13 cellular contexts compared by ENCODE assay signal in genomic region chr10:17009228-17009700, GRCh38.
DNase-seq lines count a peak whose midpoint lies in the region; ATAC-seq, FAIRE-seq and TF ChIP-seq lines count a peak whose summit lies in the region.
"Had no signal": no experiment of that assay in that cellular context is flagged by ENCODE, and none has a peak within 500 bp of the region (broad histone marks: within the 10 kb centered on the region; RNA-seq: fewer than 3 reads in every experiment).

No MANE protein-coding gene starts in this region.

- H3K9me3 ChIP-seq in mesodermal cell (ENCODE audit: control insufficient read depth, low read length) (peaks cover 30% of the 10 kb centered on the region), transverse colon (no peaks in the 10 kb centered on the region)
- H3K9me3 ChIP-seq: prostate gland had no signal

- peaks cover 42% of the 10 kb centered on the region for H3K4me1 Mint-ChIP-seq in chondrocyte (ENCODE audit: low read depth)

- no peaks in the 10 kb centered on the region for H3K36me3 Mint-ChIP-seq in chondrocyte (ENCODE audit: low read depth)

- intact Hi-C loops in transverse colon (cut with DNase I; ENCODE audit: low total_unique reads): no loop called here

- no peak for TF ChIP-seq POLR2A in transverse colon (IDR thresholded peaks at IDR 0.05)

- DNase-seq in RCC 7860 (ENCODE audit: low spot score) (peak; percentile 50), epithelial cell of esophagus (ENCODE audit: low read depth) (peak; percentile 38), transverse colon (no peak), G401 (ENCODE audit: low spot score) (no peak), chondrocyte (ENCODE audit: low spot score) (no peak)
- DNase-seq: amniotic stem cell, DND-41, NCI-H1436 treated with DMSO at 0.1 percent for 48 hours, SIG-M5 had no signal

- in situ Hi-C loops in transverse colon (cut with MboI; ENCODE audit: low pct_ligation_motif_present in 1 of 4, low pct_unique_long_range_greater_than_20kb in 1 of 4, low sequenced_read_pairs in 3 of 4) (no loop called here), G401 (cut with HindIII; ENCODE audit: low sequenced_read_pairs) (no loop called here)

- no peak for TF ChIP-seq EP300 in transverse colon (IDR thresholded peaks at IDR 0.05; ENCODE audit: low read depth)

- H3K27me3 ChIP-seq in transverse colon: no peaks in the 10 kb centered on the region

- peaks cover 42% of the 10 kb centered on the region for H3K4me1 ChIP-seq in mesodermal cell (ENCODE audit: control insufficient read depth, insufficient read depth, low read length, poor library complexity, severe bottlenecking)
- peaks cover 0 to 23% (median 10%) of the 10 kb centered on the region in 4 donors for H3K4me1 ChIP-seq in transverse colon
- H3K4me1 ChIP-seq: prostate gland had no signal

- H3K4me3 ChIP-seq in epithelial cell of esophagus (ENCODE audit: low read length): no peak overlapping the region
- H3K4me3 ChIP-seq in mesodermal cell (ENCODE audit: extremely low read depth, insufficient read depth, low read length, poor library complexity, severe bottlenecking): no peak overlapping the region
- no peak overlapping the region for H3K4me3 ChIP-seq in transverse colon
- H3K4me3 ChIP-seq: prostate gland had no signal

- no peak for ATAC-seq in activated CD4-positive, CD25-positive, alpha-beta regulatory T cell treated with anti-CD3 and anti-CD28 coated beads, Interleukin-2, amount 50 U/mL, for 24 hours
- ATAC-seq in GM21717 (IDR thresholded peaks at IDR 0.05; ENCODE audit: unreplicated experiment): no peak

- H3K36me3 ChIP-seq in mesodermal cell (ENCODE audit: control insufficient read depth, insufficient read depth, low read length) (no peaks in the 10 kb centered on the region), transverse colon (no peaks in the 10 kb centered on the region)
- H3K36me3 ChIP-seq: prostate gland had no signal

- peaks cover 7% of the 10 kb centered on the region for H3K9me3 Mint-ChIP-seq in chondrocyte (ENCODE audit: low read depth)

- H3K4me3 Mint-ChIP-seq in chondrocyte (ENCODE audit: unreplicated experiment): no peak overlapping the region

- H3K27ac ChIP-seq in mesodermal cell (ENCODE audit: low read depth, low read length, severe bottlenecking): peak overlapping the region; percentile 79
- H3K27ac ChIP-seq in transverse colon: peak overlapping the region; percentile 51 to 77 (median 66)

- H3K27me3 Mint-ChIP-seq in chondrocyte (ENCODE audit: low read depth): no peaks in the 10 kb centered on the region

- no peak overlapping the region for H3K27ac Mint-ChIP-seq in chondrocyte (ENCODE audit: unreplicated experiment)

- no peak for TF ChIP-seq CTCF in epithelial cell of esophagus (IDR thresholded peaks at IDR 0.05; ENCODE audit: insufficient read depth, low read depth, low read length, missing control alignments)
- no peak for TF ChIP-seq CTCF in transverse colon (IDR thresholded peaks at IDR 0.05)
- TF ChIP-seq CTCF in chondrocyte (IDR thresholded peaks at IDR 0.05): no peak

- peak; percentile 8 for FAIRE-seq in RCC 7860 (lab: Jason Lieb, UNC)

- WGBS in mesodermal cell (ENCODE audit: insufficient coverage in 2 of 2), 2 experiments: 38 to 72% methylated on average over 1 to 3 of the region's 3 CpGs
- WGBS in transverse colon (ENCODE audit: low coverage in 1 of 2), 2 donors: 69 to 74% methylated on average over 3 of the region's 3 CpGs

Comparison
In these comparisons a context has a peak if more than half of its experiments do, and no peak if none do; other contexts are left out.
1. DNase-seq: peak in RCC 7860 (single experiment) and epithelial cell of esophagus (single experiment); none in transverse colon (single experiment), G401 (single experiment) and chondrocyte (single experiment).